In genomic region chr7:27377988-27378387, GRCh38 we compare ENCODE assay signal across 2 cellular contexts.
TF ChIP-seq lines count a peak whose summit lies in the region.

No MANE protein-coding gene starts in this region.

TF ChIP-seq in SK-N-SH, 30 proteins besides CTCF, POLR2A, EP300 and RAD21 (continued from another document):
- TF ChIP-seq USF2 (IDR thresholded peaks at IDR 0.05; ENCODE audit: borderline replicate concordance, low read depth, low read length) (no peak), EZH2phosphoT487 (IDR thresholded peaks at IDR 0.05; ENCODE audit: borderline replicate concordance, low read depth) (no peak), TEAD4 (IDR thresholded peaks at IDR 0.05; ENCODE audit: borderline replicate concordance, insufficient read depth) (no peak), ELF1 (IDR thresholded peaks at IDR 0.05) (no peak)

TF ChIP-seq in SK-N-SH treated with all-trans-retinoic acid at 6 μM for 48 hours, 23 proteins besides CTCF, POLR2A, EP300 and RAD21 (continued from another document):
- TF ChIP-seq CREB5 (CRISPR knock-in tag; IDR thresholded peaks at IDR 0.05; ENCODE audit: low read depth) = no peak
- TF ChIP-seq TSHZ2 (CRISPR knock-in tag; IDR thresholded peaks at IDR 0.05) = no peak
- TF ChIP-seq CSRNP3 (CRISPR knock-in tag; IDR thresholded peaks at IDR 0.05) = no peak
TF ChIP-seq in SK-N-SH treated with all-trans-retinoic acid at 6 μM for 48 hours: peak in this region for 0.
